14 cellular contexts compared by ENCODE assay signal in genomic region chr6:151616091-151616513, GRCh38.
"Had no signal": no experiment of that assay in that cellular context is flagged by ENCODE, and none has a peak within 500 bp of the region (broad histone marks: within the 10 kb centered on the region; RNA-seq: fewer than 3 reads in every experiment).

No MANE protein-coding gene starts in this region.

- H3K27me3 ChIP-seq: pancreas, tibial artery had no signal

- H3K4me1 ChIP-seq: lower lobe of right lung, pancreas, tibial artery had no signal

- H3K4me3 ChIP-seq: dorsolateral prefrontal cortex, lower lobe of right lung, pancreas, tibial artery had no signal

- DNase-seq: activated CD4-positive, alpha-beta T cell treated with anti-CD3 and anti-CD28 coated beads for 4 hours; activated CD8-positive, alpha-beta T cell treated with anti-CD3 and anti-CD28 coated beads for 36 hours; activated effector memory CD4-positive, alpha-beta T cell treated with Interleukin-2 at 50 U/mL for 16 hours; activated naive CD4-positive, alpha-beta T cell treated with anti-CD3 and anti-CD28 coated beads, Interleukin-2, amount 50 U/mL, for 16 hours; activated T-cell treated with anti-CD3 and anti-CD28 coated beads, Interleukin-2, amount 50 U/mL, for 4 hours; dorsolateral prefrontal cortex; endodermal cell; erythroblast; hippocampal formation; lower lobe of right lung; midbrain; pancreas; stimulated activated CD4-positive, alpha-beta T cell treated with anti-CD3 and anti-CD28 coated beads, Interleukin-1b, Interleukin-23, amount 100 ng/mL, for 48 hours; tibial artery had no signal

- H3K36me3 ChIP-seq: lower lobe of right lung, pancreas, tibial artery had no signal

- H3K9me3 ChIP-seq: lower lobe of right lung, pancreas, tibial artery had no signal

- FAIRE-seq: pancreas had no signal

- H3K27ac ChIP-seq: dorsolateral prefrontal cortex, lower lobe of right lung, pancreas, tibial artery had no signal

- ATAC-seq: activated CD8-positive, alpha-beta T cell treated with anti-CD3 and anti-CD28 coated beads for 36 hours; activated T-cell treated with anti-CD3 and anti-CD28 coated beads, Interleukin-2, amount 50 U/mL, for 4 hours; lower lobe of right lung; pancreas had no signal
